8 cellular contexts compared by ENCODE assay signal in genomic region chr22:29267462-29267857, GRCh38. TPM values are rescaled to one million over a fixed set of nuclear protein-coding genes. Genes with fewer than 3 reads are reported as not detected.
DNase-seq lines count a peak whose midpoint lies in the region; ATAC-seq, FAIRE-seq and TF ChIP-seq lines count a peak whose summit lies in the region.

No MANE protein-coding gene starts in this region.

- peak overlapping the region; percentile 98 for H3K4me3 ChIP-seq in astrocyte (ENCODE audit: insufficient read depth, low read depth, low read length)

- no peak for ATAC-seq in stimulated activated naive CD8-positive, alpha-beta T cell treated with anti-CD3 and anti-CD28 coated beads, Interleukin-15, Interleukin-2, amounts not matched to agents 100 U/mL and 50 U/mL, for 24 hours
- peak; percentile 41 for ATAC-seq in memory B cell (ENCODE audit: low read depth)

- H3K9me3 ChIP-seq in astrocyte (ENCODE audit: insufficient read depth, low read depth, low read length): no peaks in the 10 kb centered on the region

- H3K27ac Mint-ChIP-seq in stimulated activated naive CD8-positive, alpha-beta T cell treated with anti-CD3 and anti-CD28 coated beads, Interleukin-15, Interleukin-2, amounts not matched to agents 100 ng/mL and 50 ng/mL, for 24 hours: peak overlapping the region; percentile 100
- H3K27ac Mint-ChIP-seq in astrocyte (ENCODE audit: unreplicated experiment): peak overlapping the region; percentile 99
- H3K27ac Mint-ChIP-seq in memory B cell: peak overlapping the region; percentile 98

- FAIRE-seq in astrocyte (lab: Jason Lieb, UNC): no peak

- H3K4me1 Mint-ChIP-seq in stimulated activated naive CD8-positive, alpha-beta T cell treated with anti-CD3 and anti-CD28 coated beads, Interleukin-15, Interleukin-2, amounts not matched to agents 100 ng/mL and 50 ng/mL, for 24 hours (ENCODE audit: low read depth): peaks cover 47% of the 10 kb centered on the region
- peaks cover 30% of the 10 kb centered on the region for H3K4me1 Mint-ChIP-seq in astrocyte (ENCODE audit: low read depth, unreplicated experiment)
- peaks cover 34% of the 10 kb centered on the region for H3K4me1 Mint-ChIP-seq in memory B cell

- peak overlapping the region; percentile 89 for H3K4me2 ChIP-seq in astrocyte (ENCODE audit: low read length)

- H3K9ac ChIP-seq in astrocyte (ENCODE audit: low read length): peak overlapping the region; percentile 100

- no peak for TF ChIP-seq CTCF in astrocyte (IDR thresholded peaks at IDR 0.05; ENCODE audit: insufficient read depth, low read depth, low read length)

- DNase-seq in stimulated activated naive CD8-positive, alpha-beta T cell treated with anti-CD3 and anti-CD28 coated beads, Interleukin-15, Interleukin-2, amounts not matched to agents 100 U/mL and 50 U/mL, for 24 hours: no peak
- DNase-seq in astrocyte (ENCODE audit: low read depth): no peak
- DNase-seq in memory B cell (ENCODE audit: low spot score in 2 of 2): no peak
- no peak for DNase-seq in NCI-H524 treated with DMSO at 0.1 percent for 48 hours (lab: John Stamatoyannopoulos, UW)
- DNase-seq in NCI-H446 (lab: John Stamatoyannopoulos, UW): no peak
- no peak for DNase-seq in A172 (ENCODE audit: low spot score)
- DNase-seq in retina: no peak

- peaks cover 38% of the 10 kb centered on the region for H3K4me1 ChIP-seq in astrocyte (ENCODE audit: insufficient read depth, low read length)

- H3K27me3 ChIP-seq in astrocyte (ENCODE audit: insufficient read depth, low read length): no peaks in the 10 kb centered on the region

- H3K27me3 Mint-ChIP-seq in stimulated activated naive CD8-positive, alpha-beta T cell treated with anti-CD3 and anti-CD28 coated beads, Interleukin-15, Interleukin-2, amounts not matched to agents 100 ng/mL and 50 ng/mL, for 24 hours: peaks cover 3% of the 10 kb centered on the region
- no peaks in the 10 kb centered on the region for H3K27me3 Mint-ChIP-seq in astrocyte (ENCODE audit: low read depth, unreplicated experiment)
- H3K27me3 Mint-ChIP-seq in memory B cell: no peaks in the 10 kb centered on the region

- peaks cover 68% of the 10 kb centered on the region for H3K79me2 ChIP-seq in astrocyte (ENCODE audit: insufficient read depth, low read length)

- H3K9me3 Mint-ChIP-seq in stimulated activated naive CD8-positive, alpha-beta T cell treated with anti-CD3 and anti-CD28 coated beads, Interleukin-15, Interleukin-2, amounts not matched to agents 100 ng/mL and 50 ng/mL, for 24 hours: no peaks in the 10 kb centered on the region
- H3K9me3 Mint-ChIP-seq in astrocyte (ENCODE audit: unreplicated experiment) (no peaks in the 10 kb centered on the region), memory B cell (no peaks in the 10 kb centered on the region)

- peak overlapping the region; percentile 100 for H3K27ac ChIP-seq in astrocyte (ENCODE audit: low read depth, low read length)

- H4K20me1 ChIP-seq in astrocyte (ENCODE audit: insufficient read depth, low read length): peaks cover 40% of the 10 kb centered on the region

- H2AFZ ChIP-seq in astrocyte (ENCODE audit: low read depth, low read length): peak overlapping the region; percentile 99

- peaks cover 58% of the 10 kb centered on the region for H3K36me3 Mint-ChIP-seq in stimulated activated naive CD8-positive, alpha-beta T cell treated with anti-CD3 and anti-CD28 coated beads, Interleukin-15, Interleukin-2, amounts not matched to agents 100 ng/mL and 50 ng/mL, for 24 hours (ENCODE audit: low read depth)
- H3K36me3 Mint-ChIP-seq in astrocyte (ENCODE audit: low read depth, unreplicated experiment) (peaks cover 8% of the 10 kb centered on the region), memory B cell (peaks cover 10% of the 10 kb centered on the region)

- H3K4me3 Mint-ChIP-seq in stimulated activated naive CD8-positive, alpha-beta T cell treated with anti-CD3 and anti-CD28 coated beads, Interleukin-15, Interleukin-2, amounts not matched to agents 100 ng/mL and 50 ng/mL, for 24 hours: peak overlapping the region; percentile 97
- H3K4me3 Mint-ChIP-seq in astrocyte (ENCODE audit: unreplicated experiment) (peak overlapping the region; percentile 95), memory B cell (peak overlapping the region; percentile 88)

- H3K36me3 ChIP-seq in astrocyte (ENCODE audit: insufficient read depth, low read length): peaks cover 17% of the 10 kb centered on the region

RNA-seq across cellular contexts. Expression of gene RHBDD3, which starts 0.3 kb away (rescaled TPM):
- total RNA-seq in astrocyte: 35.6 and 39.2 TPM in 2 replicates
- 15.3 and 19.3 TPM in 2 replicates for total RNA-seq in A172 (2014; rRNA removed; shearing (Covaris generic))

RNA-seq across cellular contexts. Expression of gene EWSR1, which starts 0.6 kb away (rescaled TPM):
- 173 and 199 TPM in 2 replicates for total RNA-seq in astrocyte
- total RNA-seq in A172 (2014; rRNA removed; shearing (Covaris generic)): 146 and 168 TPM in 2 replicates

RNA-seq across cellular contexts. Expression of gene GAS2L1, which starts 39.0 kb away (rescaled TPM):
- 24.3 and 26.0 TPM in 2 replicates for total RNA-seq in astrocyte
- total RNA-seq in A172 (2014; rRNA removed; shearing (Covaris generic)): 27.5 and 32.1 TPM in 2 replicates

RNA-seq across cellular contexts. Expression of gene RASL10A, which starts 48.0 kb away (rescaled TPM):
- 0.19 and 1.5 TPM in 2 replicates for total RNA-seq in astrocyte
- not detected in 2 replicates for total RNA-seq in A172 (2014; rRNA removed; shearing (Covaris generic))
